In genomic region chr6:33313709-33314514, GRCh38 we compare ENCODE assay signal across 8 cellular contexts. TPM values are rescaled to one million over a fixed set of nuclear protein-coding genes. Genes with fewer than 3 reads are reported as not detected.
A peak's percentile ranks its signal among the peaks of the same experiment; 100 is the strongest.
DNase-seq lines count a peak whose midpoint lies in the region; ATAC-seq and TF ChIP-seq lines count a peak whose summit lies in the region.

Gene TAPBP, minus strand, starts transcription at chr6:33314078. Its CDS starts 37 bp downstream, at chr6:33314041.

- intact Hi-C loops in Panc1 (cut with micrococcal nuclease; ENCODE audit: unreplicated experiment), result no loop called here
- intact Hi-C loops in naive thymus-derived CD4-positive, alpha-beta T cell (cut with micrococcal nuclease), result loop anchor here (1.0 to 10.0 kb wide), 12 partner anchors 9 to 921 kb away; partner anchors contain the start of genes B3GALT4 (in 2 of the 2), KIFC1 (in 2 of the 2), HMGA1 (in 1 of the 2) and PSMB9 (in 1 of the 2)

- ATAC-seq in HG03342 (IDR thresholded peaks at IDR 0.05; ENCODE audit: unreplicated experiment), result peak; percentile 40
- ATAC-seq in Panc1, result peak; percentile 42
- peak; percentile 54 for ATAC-seq in activated T-helper 17 cell treated with anti-CD3 and anti-CD28 coated beads, Interleukin-2, amount 50 U/mL, for 72 hours (replicated peaks)
- peak; percentile 64 for ATAC-seq in naive thymus-derived CD4-positive, alpha-beta T cell
- ATAC-seq in stimulated activated naive B cell treated with anti-CD40 and anti-IgM and Interleukin-4, amounts not matched to agents 10 μg/mL and 1 μg/mL and 100 μg/mL, for 72 hours (replicated peaks), result peak; percentile 67 to 70

- CTCF ChIA-PET in Panc1 (lab: Charles Lee), result no interaction called here
- CTCF ChIA-PET in naive thymus-derived CD4-positive, alpha-beta T cell (lab: Charles Lee), result interaction anchor here (2.5 kb wide), 1 partner anchor 31 kb away, joined by 30 read pairs; no protein-coding TSS in a partner anchor

- peak within 1 kb of the TSS; percentile 91 to 92 for H3K4me3 ChIP-seq in Panc1 (ENCODE audit: low read depth in 2 of 2, low read length in 2 of 2)
- peak within 1 kb of the TSS; percentile 93 for H3K4me3 ChIP-seq in fibroblast of mammary gland (ENCODE audit: control insufficient read depth, low read depth, low read length)
- H3K4me3 ChIP-seq in naive thymus-derived CD4-positive, alpha-beta T cell (ENCODE audit: low read length), result peak within 1 kb of the TSS; percentile 97

- peak within 1 kb of the TSS; percentile 99 for H3K27ac ChIP-seq in Panc1 (ENCODE audit: low read length)
- peak within 1 kb of the TSS; percentile 99 for H3K27ac ChIP-seq in naive thymus-derived CD4-positive, alpha-beta T cell (ENCODE audit: low read depth, low read length)

- peaks cover 68% of the 10 kb centered on the region for H3K36me3 Mint-ChIP-seq in activated T-helper 17 cell treated with anti-CD3 and anti-CD28 coated beads, Interleukin-2, amount 50 U/mL, for 72 hours (ENCODE audit: low read depth)
- peaks cover 2 to 41% (median 4%) of the 10 kb centered on the region in 5 donors for H3K36me3 Mint-ChIP-seq in naive thymus-derived CD4-positive, alpha-beta T cell
- H3K36me3 Mint-ChIP-seq in stimulated activated naive B cell treated with anti-CD40 and anti-IgM and Interleukin-4, amounts not matched to agents 10 μg/mL and 1 μg/mL and 100 μg/mL, for 72 hours, result peaks cover 44 to 68% of the 10 kb centered on the region in 2 donors

- TSS peak; percentile 88 for BruUV-seq in Panc1 (replicated peaks; lab: Mats Ljungman, UMichigan)

- peaks cover 4% of the 10 kb centered on the region for H3K36me3 ChIP-seq in Panc1 (ENCODE audit: control insufficient read depth, insufficient read depth, low read length)
- peaks cover 0 to 23% (median 7%) of the 10 kb centered on the region in 3 experiments for H3K36me3 ChIP-seq in naive thymus-derived CD4-positive, alpha-beta T cell (ENCODE audit: control insufficient read depth in 2 of 3, insufficient read depth in 3 of 3, low read length in 3 of 3)

- no peaks in the 10 kb centered on the region for H3K27me3 ChIP-seq in Panc1 (ENCODE audit: control insufficient read depth, insufficient read depth, low read length)
- no peaks in the 10 kb centered on the region for H3K27me3 ChIP-seq in naive thymus-derived CD4-positive, alpha-beta T cell (ENCODE audit: control insufficient read depth in 2 of 2, insufficient read depth in 2 of 2, low read length in 2 of 2)

- peaks cover 32% of the 10 kb centered on the region for H3K4me1 ChIP-seq in Panc1 (ENCODE audit: control insufficient read depth, insufficient read depth, low read length)
- peaks cover 42 to 44% of the 10 kb centered on the region in 2 donors for H3K4me1 ChIP-seq in naive thymus-derived CD4-positive, alpha-beta T cell (ENCODE audit: control insufficient read depth in 2 of 2, insufficient read depth in 2 of 2, low read length in 2 of 2)

- H3K9me3 Mint-ChIP-seq in activated T-helper 17 cell treated with anti-CD3 and anti-CD28 coated beads, Interleukin-2, amount 50 U/mL, for 72 hours, result no peaks in the 10 kb centered on the region
- H3K9me3 Mint-ChIP-seq in naive thymus-derived CD4-positive, alpha-beta T cell, result peaks cover 0 to 2% (median 0%) of the 10 kb centered on the region in 11 donors
- no peaks in the 10 kb centered on the region for H3K9me3 Mint-ChIP-seq in stimulated activated naive B cell treated with anti-CD40 and anti-IgM and Interleukin-4, amounts not matched to agents 10 μg/mL and 1 μg/mL and 100 μg/mL, for 72 hours

- peaks cover 28% of the 10 kb centered on the region for H3K4me1 Mint-ChIP-seq in activated T-helper 17 cell treated with anti-CD3 and anti-CD28 coated beads, Interleukin-2, amount 50 U/mL, for 72 hours
- H3K4me1 Mint-ChIP-seq in naive thymus-derived CD4-positive, alpha-beta T cell, result peaks cover 35 to 70% (median 58%) of the 10 kb centered on the region in 7 donors
- peaks cover 40 to 68% of the 10 kb centered on the region in 2 donors for H3K4me1 Mint-ChIP-seq in stimulated activated naive B cell treated with anti-CD40 and anti-IgM and Interleukin-4, amounts not matched to agents 10 μg/mL and 1 μg/mL and 100 μg/mL, for 72 hours

- peak within 1 kb of the TSS; percentile 95 for H3K27ac Mint-ChIP-seq in activated T-helper 17 cell treated with anti-CD3 and anti-CD28 coated beads, Interleukin-2, amount 50 U/mL, for 72 hours
- H3K27ac Mint-ChIP-seq in naive thymus-derived CD4-positive, alpha-beta T cell, result peak within 1 kb of the TSS; percentile 97 to 99 (median 98)
- peak within 1 kb of the TSS; percentile 100 for H3K27ac Mint-ChIP-seq in stimulated activated naive B cell treated with anti-CD40 and anti-IgM and Interleukin-4, amounts not matched to agents 10 μg/mL and 1 μg/mL and 100 μg/mL, for 72 hours

- no peaks in the 10 kb centered on the region for H3K27me3 Mint-ChIP-seq in activated T-helper 17 cell treated with anti-CD3 and anti-CD28 coated beads, Interleukin-2, amount 50 U/mL, for 72 hours
- no peaks in the 10 kb centered on the region for H3K27me3 Mint-ChIP-seq in naive thymus-derived CD4-positive, alpha-beta T cell
- H3K27me3 Mint-ChIP-seq in stimulated activated naive B cell treated with anti-CD40 and anti-IgM and Interleukin-4, amounts not matched to agents 10 μg/mL and 1 μg/mL and 100 μg/mL, for 72 hours, result no peaks in the 10 kb centered on the region

- peak; percentile 25 for DNase-seq in SKM-1 treated with dmso at 0.1 percent for 144 hours (lab: John Stamatoyannopoulos, UW; ENCODE audit: unreplicated experiment)
- DNase-seq in SKM-1 (lab: John Stamatoyannopoulos, UW; ENCODE audit: unreplicated experiment), result no peak
- no peak for DNase-seq in Panc1 (ENCODE audit: low read depth, low spot score)
- peak; percentile 50 for DNase-seq in fibroblast of mammary gland (ENCODE audit: low read depth)
- peak; percentile 67 to 92 (median 82) for DNase-seq in naive thymus-derived CD4-positive, alpha-beta T cell
- DNase-seq in stimulated activated naive B cell treated with anti-CD40 and anti-IgM and Interleukin-4, amounts not matched to agents 10 μg/mL and 1 μg/mL and 100 μg/mL, for 72 hours, result peak; percentile 92

- in situ Hi-C loops in Panc1 (cut with HindIII; ENCODE audit: low pct_unique_long_range_greater_than_20kb, low sequenced_read_pairs), result no loop called here

- POLR2A ChIA-PET in Panc1 (lab: Charles Lee), result no interaction called here
- POLR2A ChIA-PET in naive thymus-derived CD4-positive, alpha-beta T cell (lab: Charles Lee), result interaction anchor here (0.6 to 5.3 kb wide), 14 partner anchors 12 to 370 kb away, joined by 3 to 65 read pairs (median 6); partner anchors contain the start of genes B3GALT4, CUTA, PFDN6 and RGL2

- H3K4me3 Mint-ChIP-seq in activated T-helper 17 cell treated with anti-CD3 and anti-CD28 coated beads, Interleukin-2, amount 50 U/mL, for 72 hours, result peak within 1 kb of the TSS; percentile 96
- H3K4me3 Mint-ChIP-seq in naive thymus-derived CD4-positive, alpha-beta T cell, result peak within 1 kb of the TSS; percentile 81 to 100 (median 99)
- H3K4me3 Mint-ChIP-seq in stimulated activated naive B cell treated with anti-CD40 and anti-IgM and Interleukin-4, amounts not matched to agents 10 μg/mL and 1 μg/mL and 100 μg/mL, for 72 hours, result peak within 1 kb of the TSS; percentile 97

- no peaks in the 10 kb centered on the region for H3K9me3 ChIP-seq in Panc1 (ENCODE audit: control insufficient read depth, insufficient read depth, low read depth, low read length)
- H3K9me3 ChIP-seq in naive thymus-derived CD4-positive, alpha-beta T cell (ENCODE audit: control insufficient read depth in 2 of 3, low read length in 3 of 3), result no peaks in the 10 kb centered on the region

- TF ChIP-seq CTCF in Panc1 (IDR thresholded peaks at IDR 0.05) (no peak), fibroblast of mammary gland (conservative IDR thresholded peaks at IDR 0.05; ENCODE audit: control insufficient read depth, insufficient read depth, low read depth, low read length) (no peak)

RNA-seq across cellular contexts. Expression of gene TAPBP, which starts in this region (rescaled TPM):
- 246 TPM for total RNA-seq in Panc1 (2021; ENCODE audit: unreplicated experiment)
- 167 TPM for polyA plus RNA-seq in Panc1 (2012; ENCODE audit: insufficient read length)
- total RNA-seq in activated T-helper 17 cell treated with anti-CD3 and anti-CD28 coated beads, Interleukin-2, amount 50 U/mL, for 72 hours, result 100 to 1,000 TPM; 176 to 194 TPM
- total RNA-seq in naive thymus-derived CD4-positive, alpha-beta T cell, result 100 to 1,000 TPM; 196 to 386 (median 240) TPM
- 100 to 1,000 TPM; 296 to 334 TPM for polyA plus RNA-seq in naive thymus-derived CD4-positive, alpha-beta T cell

Comparison
In these comparisons a context has a peak if more than half of its experiments do, and no peak if none do; other contexts are left out.
1. DNase-seq: peak in SKM-1 treated with dmso at 0.1 percent for 144 hours (single experiment), fibroblast of mammary gland (single experiment), naive thymus-derived CD4-positive, alpha-beta T cell (9 of 9) and stimulated activated naive B cell treated with anti-CD40 and anti-IgM and Interleukin-4, amounts not matched to agents 10 μg/mL and 1 μg/mL and 100 μg/mL, for 72 hours (single experiment); none in SKM-1 (single experiment) and Panc1 (single experiment).
2. Peak in every context shown above with its lines, with median percentiles within 50 percentile points of each other: ATAC-seq, H3K4me3 ChIP-seq, H3K27ac Mint-ChIP-seq and H3K4me3 Mint-ChIP-seq.